ENCODE assay signal across 8 cellular contexts in the genomic region with DNA sequence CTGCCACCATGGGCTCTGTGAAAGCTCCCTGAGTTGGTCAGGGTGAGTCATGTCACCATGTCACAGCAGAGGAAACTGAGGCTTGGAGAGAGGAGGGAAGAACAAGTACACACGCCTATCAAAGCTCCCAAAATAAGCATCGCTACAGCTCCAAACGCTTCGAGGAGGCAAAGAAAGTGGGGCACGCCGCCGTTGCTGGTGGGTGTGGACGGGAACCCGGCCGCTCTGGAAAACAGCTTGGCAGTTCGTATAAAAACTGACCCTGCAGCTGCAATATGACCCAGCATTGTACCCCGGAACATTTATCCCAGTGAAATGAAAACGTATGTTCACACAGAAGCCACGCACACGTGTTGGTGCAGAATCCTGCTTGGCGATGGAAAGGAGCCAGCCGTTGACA.
"Had no signal": no experiment of that assay in that cellular context is flagged by ENCODE, and none has a peak within 500 bp of the region (broad histone marks: within the 10 kb centered on the region; RNA-seq: fewer than 3 reads in every experiment).

No MANE protein-coding gene starts in this region.

- FAIRE-seq: HepG2 had no signal

- H3K4me1 Mint-ChIP-seq: IgD-negative memory B cell had no signal

- H3K9me3 Mint-ChIP-seq: GM23338 had no signal

- ATAC-seq: HCT116, HepG2 had no signal

- H3K9me3 ChIP-seq: HAP-1 had no signal

- H3K4me3 Mint-ChIP-seq: GM23338, HFFc6, IgD-negative memory B cell had no signal

- DNase-seq: HFFc6, KBM-7 had no signal

- H3K4me3 ChIP-seq: GM23338, HAP-1 had no signal

- H3K36me3 ChIP-seq: HAP-1 had no signal

- H3K27ac Mint-ChIP-seq: GM23338, HFFc6, IgD-negative memory B cell had no signal

- H3K27ac ChIP-seq: HL-60 had no signal

- H3K36me3 Mint-ChIP-seq: IgD-negative memory B cell had no signal

- H3K4me1 ChIP-seq: HAP-1 had no signal
